ENCODE assay signal across 9 cellular contexts in the genomic region with DNA sequence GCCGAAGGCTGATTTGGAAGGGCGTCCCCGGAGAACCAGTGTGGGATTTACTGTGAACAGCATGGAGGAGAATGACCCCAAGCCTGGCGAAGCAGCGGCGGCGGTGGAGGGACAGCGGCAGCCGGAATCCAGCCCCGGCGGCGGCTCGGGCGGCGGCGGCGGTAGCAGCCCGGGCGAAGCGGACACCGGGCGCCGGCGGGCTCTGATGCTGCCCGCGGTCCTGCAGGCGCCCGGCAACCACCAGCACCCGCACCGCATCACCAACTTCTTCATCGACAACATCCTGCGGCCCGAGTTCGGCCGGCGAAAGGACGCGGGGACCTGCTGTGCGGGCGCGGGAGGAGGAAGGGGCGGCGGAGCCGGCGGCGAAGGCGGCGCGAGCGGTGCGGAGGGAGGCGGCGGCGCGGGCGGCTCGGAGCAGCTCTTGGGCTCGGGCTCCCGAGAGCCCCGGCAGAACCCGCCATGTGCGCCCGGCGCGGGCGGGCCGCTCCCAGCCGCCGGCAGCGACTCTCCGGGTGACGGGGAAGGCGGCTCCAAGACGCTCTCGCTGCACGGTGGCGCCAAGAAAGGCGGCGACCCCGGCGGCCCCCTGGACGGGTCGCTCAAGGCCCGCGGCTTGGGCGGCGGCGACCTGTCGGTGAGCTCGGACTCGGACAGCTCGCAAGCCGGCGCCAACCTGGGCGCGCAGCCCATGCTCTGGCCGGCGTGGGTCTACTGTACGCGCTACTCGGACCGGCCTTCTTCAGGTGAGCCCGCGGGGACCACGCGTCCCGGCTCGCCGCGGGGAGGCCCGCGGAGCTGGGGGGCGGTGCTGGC. TPM values are rescaled to one million over a fixed set of nuclear protein-coding genes. Genes with fewer than 3 reads are reported as not detected.
DNase-seq lines count a peak whose midpoint lies in the region; ATAC-seq lines count a peak whose summit lies in the region.
"Had no signal": no experiment of that assay in that cellular context is flagged by ENCODE, and none has a peak within 500 bp of the region (broad histone marks: within the 10 kb centered on the region; RNA-seq: fewer than 3 reads in every experiment).

No MANE protein-coding gene starts in this region.

- DNase-seq in stimulated activated naive CD8-positive, alpha-beta T cell treated with anti-CD3 and anti-CD28 coated beads, Interleukin-15, amount 100 ng/mL, for 72 hours: no peak
- DNase-seq in stimulated activated naive CD8-positive, alpha-beta T cell treated with anti-CD3 and anti-CD28 coated beads, Interleukin-15, Interleukin-2, amounts not matched to agents 100 U/mL and 50 U/mL, for 24 hours: no peak
- DNase-seq in dermis blood vessel endothelial cell: peak; percentile 10
- DNase-seq in natural killer cell treated with Interleukin-12 subunit alpha and Interleukin-12 subunit beta and Interleukin-15 and Interleukin-18, amount 100 ng/mL, for 72 hours (ENCODE audit: low spot score): peak; percentile 61
- no peak for DNase-seq in SKM-1 (lab: John Stamatoyannopoulos, UW; ENCODE audit: unreplicated experiment)
- DNase-seq in NCI-H446 treated with DMSO at 0.1 percent for 48 hours (lab: John Stamatoyannopoulos, UW): no peak
- DNase-seq in iPS-NIHi7 (ENCODE audit: extremely low spot score): no peak
- DNase-seq: DMS79 had no signal

- no peak overlapping the region for H3K27ac Mint-ChIP-seq in stimulated activated naive CD8-positive, alpha-beta T cell treated with anti-CD3 and anti-CD28 coated beads, Interleukin-15, amount 100 ng/mL, for 72 hours
- H3K27ac Mint-ChIP-seq in natural killer cell treated with Interleukin-12 subunit alpha and Interleukin-12 subunit beta and Interleukin-15 and Interleukin-18, amount 100 ng/mL, for 72 hours: no peak overlapping the region

- H3K4me1 Mint-ChIP-seq in stimulated activated naive CD8-positive, alpha-beta T cell treated with anti-CD3 and anti-CD28 coated beads, Interleukin-15, amount 100 ng/mL, for 72 hours: peaks cover 63% of the 10 kb centered on the region
- H3K4me1 Mint-ChIP-seq in natural killer cell treated with Interleukin-12 subunit alpha and Interleukin-12 subunit beta and Interleukin-15 and Interleukin-18, amount 100 ng/mL, for 72 hours (ENCODE audit: low read depth in 2 of 2): peaks cover 8 to 26% of the 10 kb centered on the region in 2 donors

- H3K27me3 Mint-ChIP-seq in stimulated activated naive CD8-positive, alpha-beta T cell treated with anti-CD3 and anti-CD28 coated beads, Interleukin-15, amount 100 ng/mL, for 72 hours: peaks cover 95% of the 10 kb centered on the region
- H3K27me3 Mint-ChIP-seq in natural killer cell treated with Interleukin-12 subunit alpha and Interleukin-12 subunit beta and Interleukin-15 and Interleukin-18, amount 100 ng/mL, for 72 hours: peaks cover 45 to 54% of the 10 kb centered on the region in 2 donors

- no peaks in the 10 kb centered on the region for H3K36me3 Mint-ChIP-seq in natural killer cell treated with Interleukin-12 subunit alpha and Interleukin-12 subunit beta and Interleukin-15 and Interleukin-18, amount 100 ng/mL, for 72 hours

- H3K9me3 Mint-ChIP-seq in stimulated activated naive CD8-positive, alpha-beta T cell treated with anti-CD3 and anti-CD28 coated beads, Interleukin-15, amount 100 ng/mL, for 72 hours: no peaks in the 10 kb centered on the region
- no peaks in the 10 kb centered on the region for H3K9me3 Mint-ChIP-seq in natural killer cell treated with Interleukin-12 subunit alpha and Interleukin-12 subunit beta and Interleukin-15 and Interleukin-18, amount 100 ng/mL, for 72 hours

- H3K4me3 Mint-ChIP-seq in stimulated activated naive CD8-positive, alpha-beta T cell treated with anti-CD3 and anti-CD28 coated beads, Interleukin-15, amount 100 ng/mL, for 72 hours: peak overlapping the region; percentile 70 to 82
- H3K4me3 Mint-ChIP-seq in natural killer cell treated with Interleukin-12 subunit alpha and Interleukin-12 subunit beta and Interleukin-15 and Interleukin-18, amount 100 ng/mL, for 72 hours: peak overlapping the region; percentile 58

- ATAC-seq in stimulated activated naive CD8-positive, alpha-beta T cell treated with anti-CD3 and anti-CD28 coated beads, Interleukin-15, amount 100 ng/mL, for 72 hours: no peak
- no peak for ATAC-seq in stimulated activated naive CD8-positive, alpha-beta T cell treated with anti-CD3 and anti-CD28 coated beads, Interleukin-15, Interleukin-2, amounts not matched to agents 100 U/mL and 50 U/mL, for 24 hours
- peak in 1 of 2 donors; percentile 25 for ATAC-seq in natural killer cell treated with Interleukin-12 subunit alpha and Interleukin-12 subunit beta and Interleukin-15 and Interleukin-18, amount 100 ng/mL, for 72 hours
- no peak for ATAC-seq in GM18861 (IDR thresholded peaks at IDR 0.05; ENCODE audit: unreplicated experiment)

RNA-seq across cellular contexts. Expression of a gene that starts 0.6 kb away (rescaled TPM):
- not detected in 2 replicates for total RNA-seq in dermis blood vessel endothelial cell
- under 1 TPM in 1 of 2 donors, not detected in 1; 0.07 TPM for total RNA-seq in natural killer cell treated with Interleukin-12 subunit alpha and Interleukin-12 subunit beta and Interleukin-15 and Interleukin-18, amount 100 ng/mL, for 72 hours

Comparison
In these comparisons a context has a peak if more than half of its experiments do, and no peak if none do; other contexts are left out.
1. DNase-seq: peak in dermis blood vessel endothelial cell (single experiment) and natural killer cell treated with Interleukin-12 subunit alpha and Interleukin-12 subunit beta and Interleukin-15 and Interleukin-18, amount 100 ng/mL, for 72 hours (single experiment); none in stimulated activated naive CD8-positive, alpha-beta T cell treated with anti-CD3 and anti-CD28 coated beads, Interleukin-15, amount 100 ng/mL, for 72 hours (0 of 2), stimulated activated naive CD8-positive, alpha-beta T cell treated with anti-CD3 and anti-CD28 coated beads, Interleukin-15, Interleukin-2, amounts not matched to agents 100 U/mL and 50 U/mL, for 24 hours (single experiment), SKM-1 (single experiment), NCI-H446 treated with DMSO at 0.1 percent for 48 hours (single experiment) and iPS-NIHi7 (single experiment).